In genomic region chr21:25691931-25692330, GRCh38 we compare ENCODE assay signal across 28 cellular contexts. TPM values are rescaled to one million over a fixed set of nuclear protein-coding genes. Genes with fewer than 3 reads are reported as not detected.
"Had no signal": no experiment of that assay in that cellular context is flagged by ENCODE, and none has a peak within 500 bp of the region (broad histone marks: within the 10 kb centered on the region; RNA-seq: fewer than 3 reads in every experiment).

No MANE protein-coding gene starts in this region.

- ATAC-seq: foreskin keratinocyte; mucosa of descending colon; pancreas; sciatic nerve; stimulated activated memory B cell treated with anti-CD40 and anti-IgM and Interleukin-4, amounts not matched to agents 10 μg/mL and 1 μg/mL and 100 μg/mL, for 72 hours had no signal

- H3K36me3 ChIP-seq: pancreas, suprapubic skin, transverse colon, vagina had no signal

- H3K4me1 Mint-ChIP-seq: activated naive CD8-positive, alpha-beta T cell treated with anti-CD3 and anti-CD28 coated beads, Interleukin-2, amount 10 ng/mL, durations not matched to agents 7 days and 5 days; endodermal cell; nephron progenitor cell; stimulated activated memory B cell treated with anti-CD40 and anti-IgM and Interleukin-4, amounts not matched to agents 10 μg/mL and 1 μg/mL and 100 μg/mL, for 72 hours had no signal

- H3K9me3 ChIP-seq: mucosa of descending colon, pancreas, stomach, suprapubic skin, transverse colon, vagina had no signal

- H3K9me3 Mint-ChIP-seq: activated CD4-positive, alpha-beta memory T cell treated with anti-CD3 and anti-CD28 coated beads for 36 hours; activated naive CD8-positive, alpha-beta T cell treated with anti-CD3 and anti-CD28 coated beads, Interleukin-2, amount 10 ng/mL, durations not matched to agents 7 days and 5 days; stimulated activated memory B cell treated with anti-CD40 and anti-IgM and Interleukin-4, amounts not matched to agents 10 μg/mL and 1 μg/mL and 100 μg/mL, for 72 hours had no signal

- FAIRE-seq: bronchial epithelial cell, pancreas had no signal

- DNase-seq: activated CD4-positive, alpha-beta memory T cell treated with anti-CD3 and anti-CD28 coated beads for 36 hours; activated CD4-positive, alpha-beta T cell treated with anti-CD3 and anti-CD28 coated beads for 48 hours; activated naive CD4-positive, alpha-beta T cell treated with Interleukin-2 at 50 U/mL for 16 hours; activated naive CD8-positive, alpha-beta T cell treated with anti-CD3 and anti-CD28 coated beads, Interleukin-2, amount 10 ng/mL, durations not matched to agents 7 days and 5 days; activated T-cell treated with anti-CD3 and anti-CD28 coated beads, Interleukin-2, amount 50 U/mL, for 48 hours; amniotic stem cell; cerebellar nuclear complex; cortex of kidney; endodermal cell; foreskin keratinocyte; glutamatergic neuron; hippocampal formation; kidney glomerular epithelial cell; mesendoderm; mucosa of descending colon; nephron progenitor cell; pancreas; stimulated activated CD4-positive, alpha-beta T cell treated with anti-CD3 and anti-CD28 coated beads, Interleukin-15, amount 100 ng/mL, for 24 hours; stomach; T-helper 2 cell; transverse colon had no signal

- H3K27me3 ChIP-seq: pancreas, stomach, suprapubic skin, transverse colon, vagina had no signal

- H3K4me1 ChIP-seq: foreskin keratinocyte, pancreas, suprapubic skin, transverse colon, vagina had no signal

- H3K36me3 Mint-ChIP-seq: activated CD4-positive, alpha-beta memory T cell treated with anti-CD3 and anti-CD28 coated beads for 36 hours; activated naive CD8-positive, alpha-beta T cell treated with anti-CD3 and anti-CD28 coated beads, Interleukin-2, amount 10 ng/mL, durations not matched to agents 7 days and 5 days; stimulated activated memory B cell treated with anti-CD40 and anti-IgM and Interleukin-4, amounts not matched to agents 10 μg/mL and 1 μg/mL and 100 μg/mL, for 72 hours had no signal

- H3K4me3 ChIP-seq: mucosa of descending colon, pancreas, smooth muscle cell, stomach, suprapubic skin, transverse colon, vagina had no signal

- H3K27ac ChIP-seq: epithelial cell of prostate, foreskin keratinocyte, pancreas, stomach, suprapubic skin, transverse colon, vagina had no signal

- H3K4me3 Mint-ChIP-seq: activated CD4-positive, alpha-beta memory T cell treated with anti-CD3 and anti-CD28 coated beads for 36 hours; activated naive CD8-positive, alpha-beta T cell treated with anti-CD3 and anti-CD28 coated beads, Interleukin-2, amount 10 ng/mL, durations not matched to agents 7 days and 5 days; endodermal cell; nephron progenitor cell; stimulated activated memory B cell treated with anti-CD40 and anti-IgM and Interleukin-4, amounts not matched to agents 10 μg/mL and 1 μg/mL and 100 μg/mL, for 72 hours had no signal

- H3K27ac Mint-ChIP-seq: activated CD4-positive, alpha-beta memory T cell treated with anti-CD3 and anti-CD28 coated beads for 36 hours; activated naive CD8-positive, alpha-beta T cell treated with anti-CD3 and anti-CD28 coated beads, Interleukin-2, amount 10 ng/mL, durations not matched to agents 7 days and 5 days; endodermal cell; nephron progenitor cell; stimulated activated memory B cell treated with anti-CD40 and anti-IgM and Interleukin-4, amounts not matched to agents 10 μg/mL and 1 μg/mL and 100 μg/mL, for 72 hours had no signal

- H3K27me3 Mint-ChIP-seq: activated CD4-positive, alpha-beta memory T cell treated with anti-CD3 and anti-CD28 coated beads for 36 hours; stimulated activated memory B cell treated with anti-CD40 and anti-IgM and Interleukin-4, amounts not matched to agents 10 μg/mL and 1 μg/mL and 100 μg/mL, for 72 hours had no signal

RNA-seq across cellular contexts. Expression of gene JAM2, which starts 52.9 kb away (rescaled TPM):
- total RNA-seq: foreskin keratinocyte had no signal
